In the genomic region with DNA sequence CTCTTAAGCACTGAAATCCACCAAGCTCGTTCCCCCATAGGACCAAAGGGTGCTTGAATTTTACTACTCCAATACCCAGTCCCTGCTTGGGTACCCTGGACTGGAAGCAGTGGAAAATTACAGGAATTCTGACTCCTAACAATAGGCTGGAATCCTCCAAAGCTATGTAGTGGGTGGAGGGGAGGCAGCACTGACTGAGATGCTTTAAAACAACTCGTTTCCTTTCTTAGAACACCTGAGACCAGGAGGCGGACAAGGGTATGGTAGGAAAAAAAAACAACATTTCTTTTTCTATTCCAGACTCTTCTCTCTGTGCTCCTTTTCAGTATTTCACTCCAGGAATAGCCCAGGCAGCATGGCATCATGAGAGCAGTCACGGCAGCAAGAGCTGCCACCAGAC, we compare ENCODE assay signal across 22 cellular contexts. TPM values are rescaled to one million over a fixed set of nuclear protein-coding genes. Genes with fewer than 3 reads are reported as not detected.
DNase-seq lines count a peak whose midpoint lies in the region; ATAC-seq, FAIRE-seq and TF ChIP-seq lines count a peak whose summit lies in the region.
"Had no signal": no experiment of that assay in that cellular context is flagged by ENCODE, and none has a peak within 500 bp of the region (broad histone marks: within the 10 kb centered on the region; RNA-seq: fewer than 3 reads in every experiment).

No MANE protein-coding gene starts in this region.

- H3K9me3 ChIP-seq in astrocyte (ENCODE audit: insufficient read depth, low read depth, low read length) (no peaks in the 10 kb centered on the region), thyroid gland (no peaks in the 10 kb centered on the region)
- H3K9me3 ChIP-seq: BE2C had no signal

- H3K9ac ChIP-seq in astrocyte (ENCODE audit: low read length) (no peak overlapping the region), mesendoderm (ENCODE audit: low read length) (peak overlapping the region; percentile 24)

- H3K27ac ChIP-seq in astrocyte (ENCODE audit: low read depth, low read length) (no peak overlapping the region), mesendoderm (ENCODE audit: low read depth, low read length) (peak overlapping the region; percentile 36), thyroid gland (peak overlapping the region; percentile 91 to 99 (median 98))
- H3K27ac ChIP-seq: 22Rv1, HL-60 had no signal

- no peak for FAIRE-seq in astrocyte (lab: Jason Lieb, UNC)
- FAIRE-seq: GM12878, HTR-8/SVneo had no signal

- no peak overlapping the region for H4K8ac ChIP-seq in mesendoderm (ENCODE audit: low read depth, low read length)

- no peak overlapping the region for H3K27ac Mint-ChIP-seq in activated T-cell treated with anti-CD3 and anti-CD28 coated beads, Interleukin-2, amount 50 U/mL, for 24 hours
- H3K27ac Mint-ChIP-seq in astrocyte (ENCODE audit: unreplicated experiment), result peak overlapping the region; percentile 58
- H3K27ac Mint-ChIP-seq: CD8-positive, alpha-beta T cell had no signal

- H3K4ac ChIP-seq in mesendoderm (ENCODE audit: low read depth, low read length), result no peak overlapping the region

- H3K4me3 ChIP-seq in astrocyte (ENCODE audit: insufficient read depth, low read depth, low read length) (no peak overlapping the region), mesendoderm (ENCODE audit: low read length) (no peak overlapping the region), thyroid gland (replicated peaks in 1 of 3) (peak overlapping the region in 1 of 3 donors; percentile 14)
- H3K4me3 ChIP-seq: GM12878 had no signal

- H3K36me3 ChIP-seq in astrocyte (ENCODE audit: insufficient read depth, low read length) (peaks cover 3% of the 10 kb centered on the region), mesendoderm (ENCODE audit: control insufficient read depth, insufficient read depth, low read length) (no peaks in the 10 kb centered on the region), thyroid gland (no peaks in the 10 kb centered on the region)
- H3K36me3 ChIP-seq: BE2C had no signal

- H2BK15ac ChIP-seq in mesendoderm (replicated peaks; ENCODE audit: low read depth), result no peak overlapping the region

- peak overlapping the region; percentile 17 for H3K4me3 Mint-ChIP-seq in activated T-cell treated with anti-CD3 and anti-CD28 coated beads, Interleukin-2, amount 50 U/mL, for 4 hours
- no peak overlapping the region for H3K4me3 Mint-ChIP-seq in activated T-cell treated with anti-CD3 and anti-CD28 coated beads, Interleukin-2, amount 50 U/mL, for 24 hours
- peak overlapping the region; percentile 65 for H3K4me3 Mint-ChIP-seq in astrocyte (ENCODE audit: unreplicated experiment)
- H3K4me3 Mint-ChIP-seq: CD8-positive, alpha-beta T cell had no signal

- no peak overlapping the region for H2BK5ac ChIP-seq in mesendoderm (ENCODE audit: low read length)

- peaks cover 30% of the 10 kb centered on the region for H3K4me1 ChIP-seq in astrocyte (ENCODE audit: insufficient read depth, low read length)
- H3K4me1 ChIP-seq in mesendoderm (ENCODE audit: control insufficient read depth, low read depth, low read length), result peaks cover 7% of the 10 kb centered on the region
- H3K4me1 ChIP-seq in thyroid gland, result peaks cover 63 to 80% of the 10 kb centered on the region in 2 donors

- intact Hi-C loops in thyroid gland (cut with DNase I), result no loop called here

- H3K79me2 ChIP-seq in astrocyte (ENCODE audit: insufficient read depth, low read length), result peaks cover 70% of the 10 kb centered on the region
- peaks cover 16% of the 10 kb centered on the region for H3K79me2 ChIP-seq in mesendoderm (ENCODE audit: control insufficient read depth, insufficient read depth, low read length)

- TF ChIP-seq POLR2A in thyroid gland (IDR thresholded peaks at IDR 0.05), result peak in 1 of 2 donors; percentile 42

- no CpG with 5 or more reads among the region's 4 CpGs for WGBS in mesendoderm (ENCODE audit: extremely low coverage, insufficient coverage, low lambda C conversion rate)
- 35 to 39% methylated on average over 4 of the region's 4 CpGs for WGBS in thyroid gland, 2 donors

- no peak overlapping the region for H2AK5ac ChIP-seq in mesendoderm (ENCODE audit: low read length)

- peaks cover 43% of the 10 kb centered on the region for H4K20me1 ChIP-seq in astrocyte (ENCODE audit: insufficient read depth, low read length)

- H3K4me1 Mint-ChIP-seq in activated T-cell treated with anti-CD3 and anti-CD28 coated beads, Interleukin-2, amount 50 U/mL, for 4 hours (ENCODE audit: low read depth), result peaks cover 45% of the 10 kb centered on the region
- H3K4me1 Mint-ChIP-seq in activated T-cell treated with anti-CD3 and anti-CD28 coated beads, Interleukin-2, amount 50 U/mL, for 24 hours (ENCODE audit: low read depth), result peaks cover 37% of the 10 kb centered on the region
- H3K4me1 Mint-ChIP-seq in astrocyte (ENCODE audit: low read depth, unreplicated experiment), result peaks cover 25% of the 10 kb centered on the region

- H3K4me2 ChIP-seq in astrocyte (ENCODE audit: low read length) (no peak overlapping the region), mesendoderm (ENCODE audit: low read length) (no peak overlapping the region)

- peaks cover 2% of the 10 kb centered on the region for H3K36me3 Mint-ChIP-seq in activated T-cell treated with anti-CD3 and anti-CD28 coated beads, Interleukin-2, amount 50 U/mL, for 4 hours (ENCODE audit: insufficient read depth)
- H3K36me3 Mint-ChIP-seq in activated T-cell treated with anti-CD3 and anti-CD28 coated beads, Interleukin-2, amount 50 U/mL, for 24 hours (ENCODE audit: low read depth), result peaks cover 25% of the 10 kb centered on the region
- H3K36me3 Mint-ChIP-seq in astrocyte (ENCODE audit: low read depth, unreplicated experiment), result peaks cover 2% of the 10 kb centered on the region

- DNase-seq in activated T-cell treated with anti-CD3 and anti-CD28 coated beads, Interleukin-2, amount 50 U/mL, for 4 hours, result no peak
- DNase-seq in activated T-cell treated with anti-CD3 and anti-CD28 coated beads, Interleukin-2, amount 50 U/mL, for 24 hours, result no peak
- DNase-seq in astrocyte (ENCODE audit: low read depth), result no peak
- DNase-seq in mesendoderm, result peak; percentile 72
- DNase-seq in thyroid gland, result peak; percentile 66 to 69
- DNase-seq in NCI-H1417 (lab: John Stamatoyannopoulos, UW), result no peak
- no peak for DNase-seq in activated naive CD4-positive, alpha-beta T cell (lab: John Stamatoyannopoulos, UW)
- DNase-seq: BE2C; CD8-positive, alpha-beta T cell; DMS79 treated with DMSO at 0.1 percent for 48 hours; GDM1; GOT3; NCI-H1417 treated with DMSO at 0.1 percent for 48 hours; NCI-H2029; NCI-H2171; NCI-H446 treated with DMSO at 0.1 percent for 48 hours had no signal

- H2AFZ ChIP-seq in astrocyte (ENCODE audit: low read depth, low read length), result no peak overlapping the region

- H3K79me1 ChIP-seq in mesendoderm (ENCODE audit: low read length), result peaks cover 18% of the 10 kb centered on the region

- no peak overlapping the region for H4K5ac ChIP-seq in mesendoderm (ENCODE audit: low read length)

- H3K56ac ChIP-seq in mesendoderm (ENCODE audit: low read length), result peak overlapping the region; percentile 30

- H3K23ac ChIP-seq in mesendoderm (ENCODE audit: low read length), result no peak overlapping the region

- ATAC-seq in activated T-cell treated with anti-CD3 and anti-CD28 coated beads, Interleukin-2, amount 50 U/mL, for 4 hours, result no peak
- no peak for ATAC-seq in GM21367 (IDR thresholded peaks at IDR 0.05; ENCODE audit: unreplicated experiment)
- ATAC-seq: CD8-positive, alpha-beta T cell; GM12878 had no signal

- H3K27me3 Mint-ChIP-seq in activated T-cell treated with anti-CD3 and anti-CD28 coated beads, Interleukin-2, amount 50 U/mL, for 4 hours (ENCODE audit: low read depth), result no peaks in the 10 kb centered on the region
- H3K27me3 Mint-ChIP-seq in activated T-cell treated with anti-CD3 and anti-CD28 coated beads, Interleukin-2, amount 50 U/mL, for 24 hours, result no peaks in the 10 kb centered on the region
- H3K27me3 Mint-ChIP-seq in astrocyte (ENCODE audit: low read depth, unreplicated experiment), result no peaks in the 10 kb centered on the region

- no peak for TF ChIP-seq CTCF in astrocyte (IDR thresholded peaks at IDR 0.05; ENCODE audit: insufficient read depth, low read depth, low read length)
- TF ChIP-seq CTCF in thyroid gland (IDR thresholded peaks at IDR 0.05), result peak in 2 of 6 experiments; percentile 21 to 26

- peaks cover 3% of the 10 kb centered on the region for H3K9me3 Mint-ChIP-seq in activated T-cell treated with anti-CD3 and anti-CD28 coated beads, Interleukin-2, amount 50 U/mL, for 4 hours
- no peaks in the 10 kb centered on the region for H3K9me3 Mint-ChIP-seq in activated T-cell treated with anti-CD3 and anti-CD28 coated beads, Interleukin-2, amount 50 U/mL, for 24 hours
- H3K9me3 Mint-ChIP-seq in astrocyte (ENCODE audit: unreplicated experiment), result no peaks in the 10 kb centered on the region
- H3K9me3 Mint-ChIP-seq: CD8-positive, alpha-beta T cell had no signal

- no peak overlapping the region for H3K18ac ChIP-seq in mesendoderm (ENCODE audit: low read length)

- H2BK120ac ChIP-seq in mesendoderm (ENCODE audit: low read depth, low read length), result no peak overlapping the region

- H3K27me3 ChIP-seq in astrocyte (ENCODE audit: insufficient read depth, low read length) (no peaks in the 10 kb centered on the region), mesendoderm (ENCODE audit: insufficient read depth, low read length, poor library complexity) (no peaks in the 10 kb centered on the region), thyroid gland (no peaks in the 10 kb centered on the region)
- H3K27me3 ChIP-seq: BE2C had no signal

RNA-seq across cellular contexts. Expression of gene PEF1, which starts 2.3 kb away (rescaled TPM):
- 10 to 100 TPM; 67.0 to 73.9 (median 71.5) TPM for total RNA-seq in activated T-cell treated with anti-CD3 and anti-CD28 coated beads, Interleukin-2, amount 50 U/mL, for 4 hours
- 56.3 and 57.9 TPM in 2 replicates for total RNA-seq in astrocyte
- polyA plus RNA-seq in mesendoderm (2013, experiment 1 of 2), result 48.7 TPM
- 49.2 TPM for polyA plus RNA-seq in mesendoderm (2013, experiment 2 of 2)
- 100 to 1,000 TPM; 180 to 355 (median 312) TPM for total RNA-seq in thyroid gland

RNA-seq across cellular contexts. Expression of gene HCRTR1, which starts 24.9 kb away (rescaled TPM):
- not detected for total RNA-seq in activated T-cell treated with anti-CD3 and anti-CD28 coated beads, Interleukin-2, amount 50 U/mL, for 4 hours
- not detected in 2 replicates for total RNA-seq in astrocyte
- polyA plus RNA-seq in mesendoderm (2013, experiment 1 of 2), result 0.04 TPM
- polyA plus RNA-seq in mesendoderm (2013, experiment 2 of 2), result 0.04 TPM
- 1 to 10 TPM in 2 of 4 donors, under 1 TPM in 2; 0.40 to 5.6 (median 1.3) TPM for total RNA-seq in thyroid gland
- total RNA-seq: CD8-positive, alpha-beta T cell; GM12878 had no signal
- polyA plus RNA-seq: AG04450, GM12878 had no signal

Comparison
In these comparisons a context has a peak if more than half of its experiments do, and no peak if none do; other contexts are left out.
1. DNase-seq: peak in mesendoderm (single experiment) and thyroid gland (2 of 2); none in activated T-cell treated with anti-CD3 and anti-CD28 coated beads, Interleukin-2, amount 50 U/mL, for 4 hours (single experiment), activated T-cell treated with anti-CD3 and anti-CD28 coated beads, Interleukin-2, amount 50 U/mL, for 24 hours (single experiment), astrocyte (single experiment), NCI-H1417 (0 of 3) and activated naive CD4-positive, alpha-beta T cell (0 of 4).